In genomic region chr4:97507587-97508245, GRCh38 we compare ENCODE assay signal across 1 cellular context.
TF ChIP-seq lines count a peak whose summit lies in the region.

No MANE protein-coding gene starts in this region.

TF ChIP-seq in GM23338, 12 proteins besides CTCF, POLR2A, EP300 and RAD21 (continued from another document):
- TF ChIP-seq ZNF462 (CRISPR knock-in tag; IDR thresholded peaks at IDR 0.05), result no peak
- no peak for TF ChIP-seq CREB1 (CRISPR knock-in tag; IDR thresholded peaks at IDR 0.05; ENCODE audit: low read depth)
- no peak for TF ChIP-seq NANOG (IDR thresholded peaks at IDR 0.05; ENCODE audit: borderline replicate concordance)
- TF ChIP-seq JUNB (IDR thresholded peaks at IDR 0.05; ENCODE audit: unreplicated experiment), result no peak
- no peak for TF ChIP-seq ZNF114 (CRISPR knock-in tag; IDR thresholded peaks at IDR 0.05)
- TF ChIP-seq ZNF331 (CRISPR knock-in tag; IDR thresholded peaks at IDR 0.05; ENCODE audit: low read depth), result no peak
- TF ChIP-seq EZH2phosphoT487 (IDR thresholded peaks at IDR 0.05; ENCODE audit: unreplicated experiment), result no peak
- TF ChIP-seq EZH2 (IDR thresholded peaks at IDR 0.05; ENCODE audit: low read depth, unreplicated experiment), result no peak
- TF ChIP-seq ETS1 (IDR thresholded peaks at IDR 0.05), result no peak
- TF ChIP-seq POLR2AphosphoS5 (IDR thresholded peaks at IDR 0.05; ENCODE audit: low read depth), result no peak
